30 cellular contexts compared by ENCODE assay signal in the genomic region with DNA sequence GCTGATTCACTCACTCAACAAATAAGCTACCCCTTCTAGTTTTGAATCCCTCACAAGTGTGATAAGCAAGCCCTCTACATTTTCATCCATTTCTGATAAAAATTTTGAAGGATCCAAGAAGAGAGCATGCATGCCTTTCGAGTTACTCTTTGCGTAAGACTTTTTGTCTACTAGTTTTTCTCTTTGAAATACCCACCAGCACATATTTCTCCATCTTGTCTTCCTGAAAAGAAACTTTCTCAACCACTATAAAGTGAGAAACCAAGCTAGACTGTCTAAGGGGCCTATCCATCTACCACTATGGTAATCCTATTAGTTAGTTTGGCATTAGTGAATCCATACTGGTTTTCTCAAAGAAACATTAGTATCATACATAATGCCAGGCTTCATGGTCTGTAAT.
"Had no signal": no experiment of that assay in that cellular context is flagged by ENCODE, and none has a peak within 500 bp of the region (broad histone marks: within the 10 kb centered on the region; RNA-seq: fewer than 3 reads in every experiment).

No MANE protein-coding gene starts in this region.

- H3K9me3 Mint-ChIP-seq: activated CD4-positive, alpha-beta T cell treated with anti-CD3 and anti-CD28 coated beads, Interleukin-2, amount 10 ng/mL, durations not matched to agents 7 days and 5 days; activated naive CD4-positive, alpha-beta T cell treated with anti-CD3 and anti-CD28 coated beads, Interleukin-2, amount 10 ng/mL, durations not matched to agents 7 days and 5 days; activated naive CD8-positive, alpha-beta T cell treated with anti-CD3 and anti-CD28 coated beads, Interleukin-2, amount 50 U/mL, for 24 hours; activated T-cell treated with anti-CD3 and anti-CD28 coated beads, Interleukin-2, amount 50 U/mL, for 24 hours; central memory CD8-positive, alpha-beta T cell; T-helper 1 cell treated with Interleukin-12 subunit alpha and Interleukin-12 subunit beta and Interleukin-4 antibody, amounts not matched to agents 30 μg/mL and 1 μg/mL, for 36 hours; T-helper 2 cell treated with Interferon-gamma antibody and Interleukin-4, amounts not matched to agents 5 μg/mL and 100 μg/mL, for 36 hours had no signal

- H3K9ac ChIP-seq: SK-N-SH had no signal

- H3K4me3 Mint-ChIP-seq: activated CD4-positive, alpha-beta T cell treated with anti-CD3 and anti-CD28 coated beads, Interleukin-2, amount 10 ng/mL, durations not matched to agents 7 days and 5 days; activated CD8-positive, alpha-beta T cell treated with anti-CD3 and anti-CD28 coated beads, Interleukin-2, amount 10 ng/mL, durations not matched to agents 7 days and 5 days; activated naive CD4-positive, alpha-beta T cell treated with anti-CD3 and anti-CD28 coated beads, Interleukin-2, amount 10 ng/mL, durations not matched to agents 7 days and 5 days; activated naive CD8-positive, alpha-beta T cell; activated naive CD8-positive, alpha-beta T cell treated with anti-CD3 and anti-CD28 coated beads, Interleukin-2, amount 50 U/mL, for 24 hours; activated T-cell treated with anti-CD3 and anti-CD28 coated beads, Interleukin-2, amount 50 U/mL, for 24 hours; central memory CD8-positive, alpha-beta T cell; T-helper 1 cell treated with Interleukin-12 subunit alpha and Interleukin-12 subunit beta and Interleukin-4 antibody, amounts not matched to agents 30 μg/mL and 1 μg/mL, for 36 hours; T-helper 2 cell treated with Interferon-gamma antibody and Interleukin-4, amounts not matched to agents 5 μg/mL and 100 μg/mL, for 36 hours had no signal

- H3K9me3 ChIP-seq: Peyer's patch, SJSA1, SK-N-SH had no signal

- H3K27ac ChIP-seq: brain microvascular endothelial cell, Peyer's patch, SJSA1 had no signal

- H3K4me2 ChIP-seq: SK-N-SH had no signal

- H3K36me3 ChIP-seq: brain microvascular endothelial cell, SJSA1 had no signal

- H3K27ac Mint-ChIP-seq: activated CD4-positive, alpha-beta T cell treated with anti-CD3 and anti-CD28 coated beads, Interleukin-2, amount 10 ng/mL, durations not matched to agents 7 days and 5 days; activated CD8-positive, alpha-beta T cell treated with anti-CD3 and anti-CD28 coated beads, Interleukin-2, amount 10 ng/mL, durations not matched to agents 7 days and 5 days; activated naive CD4-positive, alpha-beta T cell treated with anti-CD3 and anti-CD28 coated beads, Interleukin-2, amount 10 ng/mL, durations not matched to agents 7 days and 5 days; activated naive CD8-positive, alpha-beta T cell; activated naive CD8-positive, alpha-beta T cell treated with anti-CD3 and anti-CD28 coated beads, Interleukin-2, amount 50 U/mL, for 24 hours; activated T-cell treated with anti-CD3 and anti-CD28 coated beads, Interleukin-2, amount 50 U/mL, for 24 hours; T-helper 1 cell treated with Interleukin-12 subunit alpha and Interleukin-12 subunit beta and Interleukin-4 antibody, amounts not matched to agents 30 μg/mL and 1 μg/mL, for 36 hours; T-helper 2 cell treated with Interferon-gamma antibody and Interleukin-4, amounts not matched to agents 5 μg/mL and 100 μg/mL, for 36 hours had no signal

- H3K4me1 Mint-ChIP-seq: activated naive CD4-positive, alpha-beta T cell treated with anti-CD3 and anti-CD28 coated beads, Interleukin-2, amount 10 ng/mL, durations not matched to agents 7 days and 5 days; activated naive CD8-positive, alpha-beta T cell treated with anti-CD3 and anti-CD28 coated beads, Interleukin-2, amount 50 U/mL, for 24 hours; central memory CD8-positive, alpha-beta T cell had no signal

- H3K27me3 ChIP-seq: brain microvascular endothelial cell, Peyer's patch, SJSA1 had no signal

- H3K4me1 ChIP-seq: Peyer's patch had no signal

- H3K4me3 ChIP-seq: Peyer's patch, SJSA1 had no signal

- H3K27me3 Mint-ChIP-seq: activated CD4-positive, alpha-beta T cell treated with anti-CD3 and anti-CD28 coated beads, Interleukin-2, amount 10 ng/mL, durations not matched to agents 7 days and 5 days; activated naive CD4-positive, alpha-beta T cell treated with anti-CD3 and anti-CD28 coated beads, Interleukin-2, amount 10 ng/mL, durations not matched to agents 7 days and 5 days; activated naive CD8-positive, alpha-beta T cell; activated naive CD8-positive, alpha-beta T cell treated with anti-CD3 and anti-CD28 coated beads, Interleukin-2, amount 50 U/mL, for 24 hours; activated T-cell treated with anti-CD3 and anti-CD28 coated beads, Interleukin-2, amount 50 U/mL, for 24 hours; central memory CD8-positive, alpha-beta T cell had no signal

- ATAC-seq: activated CD8-positive, alpha-beta T cell treated with anti-CD3 and anti-CD28 coated beads, Interleukin-2, amount 10 ng/mL, durations not matched to agents 7 days and 5 days; activated naive CD8-positive, alpha-beta T cell treated with anti-CD3 and anti-CD28 coated beads, Interleukin-2, amount 50 U/mL, for 24 hours; PC-3 had no signal

- DNase-seq: activated CD4-positive, alpha-beta T cell treated with anti-CD3 and anti-CD28 coated beads, Interleukin-2, amount 10 ng/mL, durations not matched to agents 7 days and 5 days; activated CD4-positive, alpha-beta T cell treated with anti-CD3 and anti-CD28 coated beads, Interleukin-2, amount 50 U/mL, for 48 hours; activated CD8-positive, alpha-beta T cell treated with anti-CD3 and anti-CD28 coated beads, Interleukin-2, amount 10 ng/mL, durations not matched to agents 7 days and 5 days; activated effector memory CD4-positive, alpha-beta T cell treated with Interleukin-2 at 50 U/mL for 16 hours; activated naive CD4-positive, alpha-beta T cell treated with anti-CD3 and anti-CD28 coated beads, Interleukin-2, amount 10 ng/mL, durations not matched to agents 7 days and 5 days; activated naive CD8-positive, alpha-beta T cell treated with anti-CD3 and anti-CD28 coated beads, Interleukin-2, amount 50 U/mL, for 24 hours; activated T-cell treated with anti-CD3 and anti-CD28 coated beads, Interleukin-2, amount 50 U/mL, for 24 hours; aorta; brain microvascular endothelial cell; NCI-H1092 treated with DMSO at 0.1 percent for 48 hours; NCI-H1417; NCI-H146; NCI-H187; NCI-H2029 treated with DMSO at 0.1 percent for 48 hours; NCI-H2107; NCI-H2171; NCI-H510A; NCI-H526; NCI-H748 treated with DMSO at 0.1 percent for 48 hours; NK-92 treated with Interleukin-12 subunit alpha and Interleukin-12 subunit beta, amount 100 ng/mL, for 24 hours; PC-3; Peyer's patch; RPMI8226; SHP77 treated with DMSO at 0.1 percent for 48 hours; SK-N-SH had no signal
